ENCODE assay signal across 1 cellular context in the genomic region with DNA sequence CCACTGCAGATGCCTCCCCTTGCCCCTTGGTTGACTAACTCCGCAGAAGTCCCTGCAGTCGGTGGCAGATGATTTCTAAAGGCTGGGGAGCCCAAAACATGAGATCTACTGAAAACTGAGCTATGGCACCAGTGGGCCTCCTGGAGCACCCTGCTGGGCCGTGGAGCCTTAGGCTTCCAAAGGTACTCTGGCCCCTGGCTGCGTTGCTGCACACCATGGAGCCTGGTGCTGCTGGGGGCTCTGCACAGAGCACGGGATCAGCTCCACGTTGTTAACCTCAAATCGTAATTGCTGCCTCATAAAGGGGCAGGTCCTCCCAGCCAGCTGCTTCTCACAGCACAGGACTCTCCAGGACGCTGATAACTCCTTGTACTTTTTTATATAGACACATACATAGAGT.
TF ChIP-seq lines count a peak whose summit lies in the region.

No MANE protein-coding gene starts in this region.

TF ChIP-seq in H1, 55 proteins besides CTCF, POLR2A, EP300 and RAD21 (continued from another document):
- TF ChIP-seq CBX8 (IDR thresholded peaks at IDR 0.05; ENCODE audit: borderline replicate concordance, low read depth, low read length): no peak
- no peak for TF ChIP-seq TAF7 (optimal IDR thresholded peaks at IDR 0.05; ENCODE audit: borderline replicate concordance, low read depth, low read length)
- no peak for TF ChIP-seq NRF1 (IDR thresholded peaks at IDR 0.05; ENCODE audit: low read depth, low read length)
- TF ChIP-seq PHF8 (conservative IDR thresholded peaks at IDR 0.05; ENCODE audit: low read depth, low read length): no peak
- no peak for TF ChIP-seq TAF1 (IDR thresholded peaks at IDR 0.05; ENCODE audit: low read depth, low read length)
- TF ChIP-seq KDM5A (IDR thresholded peaks at IDR 0.05; ENCODE audit: low read length): no peak
- TF ChIP-seq ATF2 (IDR thresholded peaks at IDR 0.05; ENCODE audit: low read length): no peak
- TF ChIP-seq, protein P1, sequence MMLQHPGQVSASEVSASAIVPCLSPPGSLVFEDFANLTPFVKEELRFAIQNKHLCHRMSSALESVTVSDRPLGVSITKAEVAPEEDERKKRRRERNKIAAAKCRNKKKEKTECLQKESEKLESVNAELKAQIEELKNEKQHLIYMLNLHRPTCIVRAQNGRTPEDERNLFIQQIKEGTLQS (IDR thresholded peaks at IDR 0.05; ENCODE audit: insufficient read depth, low read depth, low read length): no peak
- TF ChIP-seq TEAD4 (IDR thresholded peaks at IDR 0.05; ENCODE audit: low read depth, low read length): no peak
- no peak for TF ChIP-seq TCF12 (IDR thresholded peaks at IDR 0.05; ENCODE audit: low read depth, low read length)
- TF ChIP-seq FOSL1 (IDR thresholded peaks at IDR 0.05; ENCODE audit: insufficient read depth, low read depth, low read length): no peak
- TF ChIP-seq KDM1A (IDR thresholded peaks at IDR 0.05; ENCODE audit: borderline replicate concordance, low read length): no peak
- no peak for TF ChIP-seq BACH1 (IDR thresholded peaks at IDR 0.05; ENCODE audit: low read length)
- TF ChIP-seq RBBP5 (IDR thresholded peaks at IDR 0.05; ENCODE audit: borderline replicate concordance, low read depth, low read length): no peak
- no peak for TF ChIP-seq POLR2AphosphoS5 (IDR thresholded peaks at IDR 0.05; ENCODE audit: low read depth, low read length)
- TF ChIP-seq CHD1 (IDR thresholded peaks at IDR 0.05; ENCODE audit: low read depth, low read length): no peak
- no peak for TF ChIP-seq SAP30 (IDR thresholded peaks at IDR 0.05; ENCODE audit: insufficient read depth, insufficient replicate concordance, low read length)
